Comparison of ENCODE assay signal across 27 cellular contexts in genomic region chr17:36679815-36680467, GRCh38.
"Had no signal": no experiment of that assay in that cellular context is flagged by ENCODE, and none has a peak within 500 bp of the region (broad histone marks: within the 10 kb centered on the region; RNA-seq: fewer than 3 reads in every experiment).

No MANE protein-coding gene starts in this region.

- H3K4me3 ChIP-seq: Peyer's patch, SJSA1 had no signal

- H3K9me3 Mint-ChIP-seq: activated CD4-positive, alpha-beta T cell treated with anti-CD3 and anti-CD28 coated beads, Interleukin-2, amount 10 ng/mL, durations not matched to agents 24 days and 14 days; activated CD8-positive, alpha-beta T cell treated with anti-CD3 and anti-CD28 coated beads for 36 hours; activated naive CD4-positive, alpha-beta T cell treated with anti-CD3 and anti-CD28 coated beads, Interleukin-2, amount 10 ng/mL, durations not matched to agents 7 days and 5 days; activated T-helper 1 cell treated with anti-CD3 and anti-CD28 coated beads, Interleukin-12 subunit alpha, Interleukin-12 subunit beta, Interleukin-2, Interleukin-4 antibody, amounts not matched to agents 30 ng/mL and 10 ng/mL and 1 ng/mL, durations not matched to agents 14 hours and 24 hours and 36 hours had no signal

- H3K27ac ChIP-seq: brain microvascular endothelial cell, Peyer's patch, SJSA1, WERI-Rb-1 had no signal

- H3K4me3 Mint-ChIP-seq: activated CD4-positive, alpha-beta T cell treated with anti-CD3 and anti-CD28 coated beads, Interleukin-2, amount 10 ng/mL, durations not matched to agents 24 days and 14 days; activated CD8-positive, alpha-beta T cell treated with anti-CD3 and anti-CD28 coated beads for 36 hours; activated naive CD4-positive, alpha-beta T cell treated with anti-CD3 and anti-CD28 coated beads, Interleukin-2, amount 10 ng/mL, durations not matched to agents 7 days and 5 days; activated naive CD8-positive, alpha-beta T cell; activated T-helper 1 cell treated with anti-CD3 and anti-CD28 coated beads, Interleukin-12 subunit alpha, Interleukin-12 subunit beta, Interleukin-2, Interleukin-4 antibody, amounts not matched to agents 30 ng/mL and 10 ng/mL and 1 ng/mL, durations not matched to agents 14 hours and 24 hours and 36 hours had no signal

- H3K27me3 Mint-ChIP-seq: activated CD8-positive, alpha-beta T cell treated with anti-CD3 and anti-CD28 coated beads for 36 hours; activated naive CD8-positive, alpha-beta T cell had no signal

- ATAC-seq: activated CD8-positive, alpha-beta T cell treated with anti-CD3 and anti-CD28 coated beads for 36 hours; PC-3 had no signal

- H3K36me3 ChIP-seq: brain microvascular endothelial cell, Peyer's patch, SJSA1, WERI-Rb-1 had no signal

- H3K27me3 ChIP-seq: Peyer's patch, SJSA1 had no signal

- H3K9me3 ChIP-seq: Peyer's patch, SJSA1 had no signal

- DNase-seq: activated CD4-positive, alpha-beta T cell treated with anti-CD3 and anti-CD28 coated beads, Interleukin-2, amount 10 ng/mL, durations not matched to agents 24 days and 14 days; activated CD4-positive, alpha-beta T cell treated with anti-CD3 and anti-CD28 coated beads, Interleukin-2, amount 50 U/mL, for 4 hours; activated CD8-positive, alpha-beta T cell treated with anti-CD3 and anti-CD28 coated beads for 36 hours; activated effector memory CD4-positive, alpha-beta T cell treated with Interleukin-2 at 50 U/mL for 16 hours; activated naive CD4-positive, alpha-beta T cell treated with anti-CD3 and anti-CD28 coated beads, Interleukin-2, amount 10 ng/mL, durations not matched to agents 7 days and 5 days; activated T-cell treated with anti-CD3 and anti-CD28 coated beads, Interleukin-2, amount 50 U/mL, for 1 hour; amniotic stem cell; aorta; brain microvascular endothelial cell; central memory CD4-positive, alpha-beta T cell; NCI-H1092 treated with DMSO at 0.1 percent for 48 hours; NCI-H1417; NCI-H146; NCI-H187; NCI-H2081 treated with DMSO at 0.1 percent for 48 hours; NCI-H226; NCI-H446 treated with DMSO at 0.1 percent for 48 hours; NCI-H524; PC-3; Peyer's patch; RPMI8226; SHP77 treated with DMSO at 0.1 percent for 48 hours; T1000; WERI-Rb-1 had no signal

- H3K27ac Mint-ChIP-seq: activated CD4-positive, alpha-beta T cell treated with anti-CD3 and anti-CD28 coated beads, Interleukin-2, amount 10 ng/mL, durations not matched to agents 24 days and 14 days; activated CD8-positive, alpha-beta T cell treated with anti-CD3 and anti-CD28 coated beads for 36 hours; activated naive CD4-positive, alpha-beta T cell treated with anti-CD3 and anti-CD28 coated beads, Interleukin-2, amount 10 ng/mL, durations not matched to agents 7 days and 5 days; activated naive CD8-positive, alpha-beta T cell; activated T-helper 1 cell treated with anti-CD3 and anti-CD28 coated beads, Interleukin-12 subunit alpha, Interleukin-12 subunit beta, Interleukin-2, Interleukin-4 antibody, amounts not matched to agents 30 ng/mL and 10 ng/mL and 1 ng/mL, durations not matched to agents 14 hours and 24 hours and 36 hours had no signal

- H3K4me1 ChIP-seq: SJSA1 had no signal

- H3K36me3 Mint-ChIP-seq: activated naive CD4-positive, alpha-beta T cell treated with anti-CD3 and anti-CD28 coated beads, Interleukin-2, amount 10 ng/mL, durations not matched to agents 7 days and 5 days; activated naive CD8-positive, alpha-beta T cell had no signal
